22 cellular contexts compared by ENCODE assay signal in genomic region chr16:46727184-46727583, GRCh38. TPM values are rescaled to one million over a fixed set of nuclear protein-coding genes. Genes with fewer than 3 reads are reported as not detected.
"Had no signal": no experiment of that assay in that cellular context is flagged by ENCODE, and none has a peak within 500 bp of the region (broad histone marks: within the 10 kb centered on the region; RNA-seq: fewer than 3 reads in every experiment).

No MANE protein-coding gene starts in this region.

- H3K4me2 ChIP-seq: SK-N-SH had no signal

- H3K27me3 Mint-ChIP-seq: activated CD4-positive, alpha-beta T cell treated with anti-CD3 and anti-CD28 coated beads for 36 hours; activated naive CD8-positive, alpha-beta T cell had no signal

- H3K36me3 ChIP-seq: WERI-Rb-1 had no signal

- H3K4me3 ChIP-seq: K562 had no signal

- DNase-seq: activated CD4-positive, alpha-beta memory T cell treated with anti-CD3 and anti-CD28 coated beads, Interleukin-2, amount 10 ng/mL, durations not matched to agents 7 days and 5 days; activated CD4-positive, alpha-beta T cell treated with anti-CD3 and anti-CD28 coated beads for 36 hours; activated CD4-positive, alpha-beta T cell treated with anti-CD3 and anti-CD28 coated beads, Interleukin-2, amount 50 U/mL, for 1 hour; activated effector memory CD4-positive, alpha-beta T cell treated with anti-CD3 and anti-CD28 coated beads, Interleukin-2, amount 50 U/mL, for 16 hours; activated naive CD4-positive, alpha-beta T cell treated with Interleukin-2 at 50 U/mL for 16 hours; activated T-cell treated with anti-CD3 and anti-CD28 coated beads, Interleukin-2, amount 50 U/mL, for 4 hours; amygdala; Karpas-422; MM.1S; NCI-H1048; NCI-H1930; NCI-H345; NCI-H510A; NCI-H526 treated with DMSO at 0.1 percent for 48 hours; NCI-H82; SK-N-SH; T-helper 1 cell; WERI-Rb-1 had no signal

- ATAC-seq: activated CD4-positive, alpha-beta T cell treated with anti-CD3 and anti-CD28 coated beads for 36 hours; activated T-cell treated with anti-CD3 and anti-CD28 coated beads, Interleukin-2, amount 50 U/mL, for 4 hours; K562 had no signal

- H3K4me3 Mint-ChIP-seq: activated CD4-positive, alpha-beta memory T cell treated with anti-CD3 and anti-CD28 coated beads, Interleukin-2, amount 10 ng/mL, durations not matched to agents 7 days and 5 days; activated CD4-positive, alpha-beta T cell treated with anti-CD3 and anti-CD28 coated beads for 36 hours; activated naive CD8-positive, alpha-beta T cell; activated T-cell treated with anti-CD3 and anti-CD28 coated beads, Interleukin-2, amount 50 U/mL, for 4 hours; brain had no signal

- H3K36me3 Mint-ChIP-seq: brain had no signal

- H3K27ac ChIP-seq: WERI-Rb-1 had no signal

- H3K4me1 Mint-ChIP-seq: activated CD4-positive, alpha-beta memory T cell treated with anti-CD3 and anti-CD28 coated beads, Interleukin-2, amount 10 ng/mL, durations not matched to agents 7 days and 5 days; activated CD4-positive, alpha-beta T cell treated with anti-CD3 and anti-CD28 coated beads for 36 hours; brain had no signal

- H3K9ac ChIP-seq: SK-N-SH had no signal

- H3K27ac Mint-ChIP-seq: activated CD4-positive, alpha-beta memory T cell treated with anti-CD3 and anti-CD28 coated beads, Interleukin-2, amount 10 ng/mL, durations not matched to agents 7 days and 5 days; activated CD4-positive, alpha-beta T cell treated with anti-CD3 and anti-CD28 coated beads for 36 hours; activated naive CD8-positive, alpha-beta T cell; brain had no signal

RNA-seq across cellular contexts. Expression of gene MYLK3, which starts 21.0 kb away (rescaled TPM):
- total RNA-seq: RPMI7951 had no signal
